8 cellular contexts compared by ENCODE assay signal in genomic region chr16:51818342-51818944, GRCh38.
DNase-seq lines count a peak whose midpoint lies in the region; ATAC-seq, FAIRE-seq and TF ChIP-seq lines count a peak whose summit lies in the region.

No MANE protein-coding gene starts in this region.

- no peak overlapping the region for H3K4me3 Mint-ChIP-seq in activated CD4-positive, alpha-beta T cell treated with anti-CD3 and anti-CD28 coated beads, Interleukin-2, amount 10 ng/mL, durations not matched to agents 7 days and 5 days

- H3K9me3 Mint-ChIP-seq in activated CD4-positive, alpha-beta T cell treated with anti-CD3 and anti-CD28 coated beads, Interleukin-2, amount 10 ng/mL, durations not matched to agents 7 days and 5 days = no peaks in the 10 kb centered on the region

- H3K4me3 ChIP-seq in WI38 (ENCODE audit: low read depth, low read length) = no peak overlapping the region

- H3K27ac Mint-ChIP-seq in activated CD4-positive, alpha-beta T cell treated with anti-CD3 and anti-CD28 coated beads, Interleukin-2, amount 10 ng/mL, durations not matched to agents 7 days and 5 days = no peak overlapping the region

- DNase-seq in activated CD4-positive, alpha-beta T cell treated with anti-CD3 and anti-CD28 coated beads, Interleukin-2, amount 10 ng/mL, durations not matched to agents 7 days and 5 days = peak; percentile 20
- no peak for DNase-seq in activated CD4-positive, alpha-beta T cell treated with anti-CD3 and anti-CD28 coated beads, Interleukin-2, amount 50 U/mL, for 1 hour
- peak; percentile 0 for DNase-seq in KG1 (lab: John Stamatoyannopoulos, UW)
- DNase-seq in inferior parietal cortex (ENCODE audit: extremely low spot score) = peak; percentile 23
- DNase-seq in frontal cortex (ENCODE audit: low spot score in 2 of 2) = no peak

- peak; percentile 73 for TF ChIP-seq CTCF in WI38 (IDR thresholded peaks at IDR 0.05; ENCODE audit: low read depth, low read length)

- no peaks in the 10 kb centered on the region for H3K27me3 Mint-ChIP-seq in activated CD4-positive, alpha-beta T cell treated with anti-CD3 and anti-CD28 coated beads, Interleukin-2, amount 10 ng/mL, durations not matched to agents 7 days and 5 days

- H3K4me1 Mint-ChIP-seq in activated CD4-positive, alpha-beta T cell treated with anti-CD3 and anti-CD28 coated beads, Interleukin-2, amount 10 ng/mL, durations not matched to agents 7 days and 5 days = no peaks in the 10 kb centered on the region

- no peaks in the 10 kb centered on the region for H3K36me3 Mint-ChIP-seq in activated CD4-positive, alpha-beta T cell treated with anti-CD3 and anti-CD28 coated beads, Interleukin-2, amount 10 ng/mL, durations not matched to agents 7 days and 5 days (ENCODE audit: low read depth)

- CTCF ChIA-PET in activated CD4-positive, alpha-beta T cell treated with anti-CD3 and anti-CD28 coated beads, Interleukin-2, amount 10 ng/mL, durations not matched to agents 7 days and 5 days (lab: Charles Lee) = no interaction called here

- no peak for ATAC-seq in GM19328 (IDR thresholded peaks at IDR 0.05; ENCODE audit: unreplicated experiment)
- no peak for ATAC-seq in HG02588 (IDR thresholded peaks at IDR 0.05; ENCODE audit: unreplicated experiment)

- no peak for FAIRE-seq in frontal cortex (lab: Jason Lieb, UNC)

- POLR2A ChIA-PET in activated CD4-positive, alpha-beta T cell treated with anti-CD3 and anti-CD28 coated beads, Interleukin-2, amount 10 ng/mL, durations not matched to agents 7 days and 5 days (lab: Charles Lee) = no interaction called here

Comparison
In these comparisons a context has a peak if more than half of its experiments do, and no peak if none do; other contexts are left out.
1. DNase-seq: peak in activated CD4-positive, alpha-beta T cell treated with anti-CD3 and anti-CD28 coated beads, Interleukin-2, amount 10 ng/mL, durations not matched to agents 7 days and 5 days (single experiment), KG1 (single experiment) and inferior parietal cortex (single experiment); none in activated CD4-positive, alpha-beta T cell treated with anti-CD3 and anti-CD28 coated beads, Interleukin-2, amount 50 U/mL, for 1 hour (single experiment) and frontal cortex (0 of 2).